24 cellular contexts compared by ENCODE assay signal in the genomic region with DNA sequence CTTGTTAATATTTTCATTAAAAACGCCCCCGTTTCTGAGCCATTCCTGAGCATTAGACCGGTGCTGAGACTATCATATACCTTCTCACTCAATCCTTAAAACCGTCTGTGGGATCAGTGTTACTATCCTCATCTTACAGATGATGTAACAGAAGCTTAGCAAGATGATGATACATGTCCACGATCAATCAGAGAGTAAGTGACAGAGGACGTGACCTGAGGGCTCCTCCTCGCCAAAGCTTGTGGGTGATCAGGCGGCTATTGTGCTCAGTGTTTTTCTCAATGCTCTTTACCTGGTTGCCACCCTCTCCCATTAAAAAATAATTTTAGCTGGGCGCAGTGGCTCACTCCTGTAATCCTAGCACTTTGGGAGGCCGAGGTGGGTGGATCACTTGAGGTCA.
"Had no signal": no experiment of that assay in that cellular context is flagged by ENCODE, and none has a peak within 500 bp of the region (broad histone marks: within the 10 kb centered on the region; RNA-seq: fewer than 3 reads in every experiment).

No MANE protein-coding gene starts in this region.

- FAIRE-seq: TTC549 had no signal

- H3K27me3 Mint-ChIP-seq: activated CD8-positive, alpha-beta T cell treated with anti-CD3 and anti-CD28 coated beads for 36 hours; activated naive CD8-positive, alpha-beta T cell treated with anti-CD3 and anti-CD28 coated beads, Interleukin-2, amount 10 ng/mL, durations not matched to agents 7 days and 5 days; T-cell had no signal

- H3K4me3 Mint-ChIP-seq: activated CD8-positive, alpha-beta T cell treated with anti-CD3 and anti-CD28 coated beads for 36 hours; activated naive CD8-positive, alpha-beta T cell treated with anti-CD3 and anti-CD28 coated beads, Interleukin-2, amount 10 ng/mL, durations not matched to agents 7 days and 5 days; T-cell had no signal

- H3K27me3 ChIP-seq: adrenal gland had no signal

- H3K9me3 ChIP-seq: adrenal gland had no signal

- ATAC-seq: activated CD4-positive, CD25-positive, alpha-beta regulatory T cell treated with anti-CD3 and anti-CD28 coated beads, Interleukin-2, amount 50 U/mL, for 24 hours; activated CD8-positive, alpha-beta T cell treated with anti-CD3 and anti-CD28 coated beads for 36 hours; Panc1; Right ventricle myocardium inferior; T-cell had no signal

- H3K9me3 Mint-ChIP-seq: activated CD8-positive, alpha-beta T cell treated with anti-CD3 and anti-CD28 coated beads for 36 hours; activated naive CD8-positive, alpha-beta T cell treated with anti-CD3 and anti-CD28 coated beads, Interleukin-2, amount 10 ng/mL, durations not matched to agents 7 days and 5 days had no signal

- H3K4me1 ChIP-seq: adrenal gland had no signal

- H3K4me3 ChIP-seq: adrenal gland, SK-N-MC had no signal

- H3K27ac ChIP-seq: adrenal gland, SK-N-MC had no signal

- H3K27ac Mint-ChIP-seq: activated CD8-positive, alpha-beta T cell treated with anti-CD3 and anti-CD28 coated beads for 36 hours; activated naive CD8-positive, alpha-beta T cell treated with anti-CD3 and anti-CD28 coated beads, Interleukin-2, amount 10 ng/mL, durations not matched to agents 7 days and 5 days; T-cell had no signal

- H3K4me1 Mint-ChIP-seq: activated naive CD8-positive, alpha-beta T cell treated with anti-CD3 and anti-CD28 coated beads, Interleukin-2, amount 10 ng/mL, durations not matched to agents 7 days and 5 days; T-cell had no signal

- DNase-seq: activated CD4-positive, alpha-beta T cell treated with anti-CD3 and anti-CD28 coated beads for 4 hours; activated CD8-positive, alpha-beta memory T cell treated with anti-CD3 and anti-CD28 coated beads, Interleukin-2, amount 50 U/mL, for 4 hours; activated CD8-positive, alpha-beta T cell treated with anti-CD3 and anti-CD28 coated beads for 36 hours; activated naive CD4-positive, alpha-beta T cell treated with anti-CD3 and anti-CD28 coated beads, Interleukin-2, amount 50 U/mL, for 16 hours; activated naive CD8-positive, alpha-beta T cell treated with anti-CD3 and anti-CD28 coated beads, Interleukin-2, amount 10 ng/mL, durations not matched to agents 7 days and 5 days; adrenal gland; anterior cingulate cortex; central memory CD4-positive, alpha-beta T cell; NCI-H1694; NCI-H2081; NCI-H446; NCI-H524 treated with DMSO at 0.1 percent for 48 hours; NCI-H748 treated with DMSO at 0.1 percent for 48 hours; NK-92 treated with Interleukin-12 subunit alpha and Interleukin-12 subunit beta, amount 100 ng/mL, for 24 hours; OCI-M1; RPMI8226; T-cell; T-helper 2 cell; T1000 had no signal

- H3K36me3 ChIP-seq: adrenal gland had no signal
